ENCODE assay signal across 1 cellular context in the genomic region with DNA sequence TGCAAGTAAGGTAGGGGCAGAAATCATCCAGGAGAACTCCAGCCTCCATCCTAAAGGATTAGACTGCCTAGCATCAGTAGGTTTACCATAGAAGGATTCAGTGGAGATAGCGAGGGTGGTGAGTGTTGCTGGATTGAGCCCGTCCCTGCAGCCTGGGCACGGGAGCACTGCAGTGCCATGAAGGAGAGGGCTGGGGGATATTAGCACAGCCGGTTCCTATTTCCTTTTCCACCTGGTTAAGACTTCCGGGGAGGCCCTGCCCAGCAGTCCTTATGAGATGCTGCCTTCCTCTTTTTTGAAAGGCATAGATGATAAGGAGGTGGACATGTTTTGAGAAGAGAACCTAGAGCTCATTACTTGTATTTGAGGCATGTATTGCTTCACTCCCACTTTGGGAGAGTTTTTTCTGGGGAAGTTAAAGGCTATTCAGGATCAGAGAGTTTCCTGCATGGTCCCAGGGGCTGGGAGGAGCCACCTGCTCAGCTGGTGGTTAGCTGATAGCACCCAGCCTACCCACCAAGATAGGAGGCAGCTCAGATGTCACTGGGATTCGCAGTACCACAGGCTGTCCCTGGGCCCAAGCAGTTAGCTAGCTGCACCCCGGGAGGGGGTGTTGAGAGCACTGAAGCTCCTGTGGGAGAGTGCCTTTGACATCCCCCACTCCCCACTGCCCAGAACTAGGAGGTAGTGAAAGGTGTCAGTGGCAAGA.
TF ChIP-seq lines count a peak whose summit lies in the region.

No MANE protein-coding gene starts in this region.

TF ChIP-seq in K562, 482 proteins besides CTCF, POLR2A, EP300 and RAD21 (continued from another document and continues in another):
- TF ChIP-seq CXXC5 (CRISPR knock-in tag; IDR thresholded peaks at IDR 0.05): 0 out of 2 replicates have a peak, but pooled peaks have one; percentile 25
- TF ChIP-seq ARID1B (IDR thresholded peaks at IDR 0.05): peak; percentile 53
- TF ChIP-seq, protein P1, sequence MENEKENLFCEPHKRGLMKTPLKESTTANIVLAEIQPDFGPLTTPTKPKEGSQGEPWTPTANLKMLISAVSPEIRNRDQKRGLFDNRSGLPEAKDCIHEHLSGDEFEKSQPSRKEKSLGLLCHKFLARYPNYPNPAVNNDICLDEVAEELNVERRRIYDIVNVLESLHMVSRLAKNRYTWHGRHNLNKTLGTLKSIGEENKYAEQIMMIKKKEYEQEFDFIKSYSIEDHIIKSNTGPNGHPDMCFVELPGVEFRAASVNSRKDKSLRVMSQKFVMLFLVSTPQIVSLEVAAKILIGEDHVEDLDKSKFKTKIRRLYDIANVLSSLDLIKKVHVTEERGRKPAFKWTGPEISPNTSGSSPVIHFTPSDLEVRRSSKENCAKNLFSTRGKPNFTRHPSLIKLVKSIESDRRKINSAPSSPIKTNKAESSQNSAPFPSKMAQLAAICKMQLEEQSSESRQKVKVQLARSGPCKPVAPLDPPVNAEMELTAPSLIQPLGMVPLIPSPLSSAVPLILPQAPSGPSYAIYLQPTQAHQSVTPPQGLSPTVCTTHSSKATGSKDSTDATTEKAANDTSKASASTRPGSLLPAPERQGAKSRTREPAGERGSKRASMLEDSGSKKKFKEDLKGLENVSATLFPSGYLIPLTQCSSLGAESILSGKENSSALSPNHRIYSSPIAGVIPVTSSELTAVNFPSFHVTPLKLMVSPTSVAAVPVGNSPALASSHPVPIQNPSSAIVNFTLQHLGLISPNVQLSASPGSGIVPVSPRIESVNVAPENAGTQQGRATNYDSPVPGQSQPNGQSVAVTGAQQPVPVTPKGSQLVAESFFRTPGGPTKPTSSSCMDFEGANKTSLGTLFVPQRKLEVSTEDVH (IDR thresholded peaks at IDR 0.05; ENCODE audit: low read depth, partially characterized antibody): peak; percentile 23
- TF ChIP-seq HLTF (IDR thresholded peaks at IDR 0.05): no peak
- TF ChIP-seq, protein P2, sequence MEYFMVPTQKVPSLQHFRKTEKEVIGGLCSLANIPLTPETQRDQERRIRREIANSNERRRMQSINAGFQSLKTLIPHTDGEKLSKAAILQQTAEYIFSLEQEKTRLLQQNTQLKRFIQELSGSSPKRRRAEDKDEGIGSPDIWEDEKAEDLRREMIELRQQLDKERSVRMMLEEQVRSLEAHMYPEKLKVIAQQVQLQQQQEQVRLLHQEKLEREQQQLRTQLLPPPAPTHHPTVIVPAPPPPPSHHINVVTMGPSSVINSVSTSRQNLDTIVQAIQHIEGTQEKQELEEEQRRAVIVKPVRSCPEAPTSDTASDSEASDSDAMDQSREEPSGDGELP (CRISPR knock-in tag; IDR thresholded peaks at IDR 0.05; ENCODE audit: borderline replicate concordance): peak; percentile 95
- no peak for TF ChIP-seq LCOR (CRISPR knock-in tag; IDR thresholded peaks at IDR 0.05)
- peak; percentile 55 for TF ChIP-seq CEBPG (CRISPR knock-in tag; IDR thresholded peaks at IDR 0.05)
- TF ChIP-seq CEBPG (tag; conservative IDR thresholded peaks at IDR 0.05 in 1 of 2, IDR thresholded peaks at IDR 0.05 in 1 of 2): peak; percentile 84 to 87
- no peak for TF ChIP-seq SRSF7 (optimal IDR thresholded peaks at IDR 0.05; ENCODE audit: low read depth, low read length)
- no peak for TF ChIP-seq KLF1 (tag; IDR thresholded peaks at IDR 0.05)
- TF ChIP-seq TOE1 (IDR thresholded peaks at IDR 0.05; ENCODE audit: borderline replicate concordance): no peak
- TF ChIP-seq TOE1 (CRISPR knock-in tag; IDR thresholded peaks at IDR 0.05; ENCODE audit: borderline replicate concordance, low read depth): no peak
- TF ChIP-seq, protein P3, sequence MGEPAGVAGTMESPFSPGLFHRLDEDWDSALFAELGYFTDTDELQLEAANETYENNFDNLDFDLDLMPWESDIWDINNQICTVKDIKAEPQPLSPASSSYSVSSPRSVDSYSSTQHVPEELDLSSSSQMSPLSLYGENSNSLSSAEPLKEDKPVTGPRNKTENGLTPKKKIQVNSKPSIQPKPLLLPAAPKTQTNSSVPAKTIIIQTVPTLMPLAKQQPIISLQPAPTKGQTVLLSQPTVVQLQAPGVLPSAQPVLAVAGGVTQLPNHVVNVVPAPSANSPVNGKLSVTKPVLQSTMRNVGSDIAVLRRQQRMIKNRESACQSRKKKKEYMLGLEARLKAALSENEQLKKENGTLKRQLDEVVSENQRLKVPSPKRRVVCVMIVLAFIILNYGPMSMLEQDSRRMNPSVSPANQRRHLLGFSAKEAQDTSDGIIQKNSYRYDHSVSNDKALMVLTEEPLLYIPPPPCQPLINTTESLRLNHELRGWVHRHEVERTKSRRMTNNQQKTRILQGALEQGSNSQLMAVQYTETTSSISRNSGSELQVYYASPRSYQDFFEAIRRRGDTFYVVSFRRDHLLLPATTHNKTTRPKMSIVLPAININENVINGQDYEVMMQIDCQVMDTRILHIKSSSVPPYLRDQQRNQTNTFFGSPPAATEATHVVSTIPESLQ (CRISPR knock-in tag; IDR thresholded peaks at IDR 0.05): no peak
- TF ChIP-seq HMG20B (CRISPR knock-in tag; IDR thresholded peaks at IDR 0.05): no peak
- no peak for TF ChIP-seq GABPB2 (CRISPR knock-in tag; conservative IDR thresholded peaks at IDR 0.05)
- TF ChIP-seq U2AF1 (optimal IDR thresholded peaks at IDR 0.05; ENCODE audit: low read depth, low read length): no peak
- TF ChIP-seq, protein P4, sequence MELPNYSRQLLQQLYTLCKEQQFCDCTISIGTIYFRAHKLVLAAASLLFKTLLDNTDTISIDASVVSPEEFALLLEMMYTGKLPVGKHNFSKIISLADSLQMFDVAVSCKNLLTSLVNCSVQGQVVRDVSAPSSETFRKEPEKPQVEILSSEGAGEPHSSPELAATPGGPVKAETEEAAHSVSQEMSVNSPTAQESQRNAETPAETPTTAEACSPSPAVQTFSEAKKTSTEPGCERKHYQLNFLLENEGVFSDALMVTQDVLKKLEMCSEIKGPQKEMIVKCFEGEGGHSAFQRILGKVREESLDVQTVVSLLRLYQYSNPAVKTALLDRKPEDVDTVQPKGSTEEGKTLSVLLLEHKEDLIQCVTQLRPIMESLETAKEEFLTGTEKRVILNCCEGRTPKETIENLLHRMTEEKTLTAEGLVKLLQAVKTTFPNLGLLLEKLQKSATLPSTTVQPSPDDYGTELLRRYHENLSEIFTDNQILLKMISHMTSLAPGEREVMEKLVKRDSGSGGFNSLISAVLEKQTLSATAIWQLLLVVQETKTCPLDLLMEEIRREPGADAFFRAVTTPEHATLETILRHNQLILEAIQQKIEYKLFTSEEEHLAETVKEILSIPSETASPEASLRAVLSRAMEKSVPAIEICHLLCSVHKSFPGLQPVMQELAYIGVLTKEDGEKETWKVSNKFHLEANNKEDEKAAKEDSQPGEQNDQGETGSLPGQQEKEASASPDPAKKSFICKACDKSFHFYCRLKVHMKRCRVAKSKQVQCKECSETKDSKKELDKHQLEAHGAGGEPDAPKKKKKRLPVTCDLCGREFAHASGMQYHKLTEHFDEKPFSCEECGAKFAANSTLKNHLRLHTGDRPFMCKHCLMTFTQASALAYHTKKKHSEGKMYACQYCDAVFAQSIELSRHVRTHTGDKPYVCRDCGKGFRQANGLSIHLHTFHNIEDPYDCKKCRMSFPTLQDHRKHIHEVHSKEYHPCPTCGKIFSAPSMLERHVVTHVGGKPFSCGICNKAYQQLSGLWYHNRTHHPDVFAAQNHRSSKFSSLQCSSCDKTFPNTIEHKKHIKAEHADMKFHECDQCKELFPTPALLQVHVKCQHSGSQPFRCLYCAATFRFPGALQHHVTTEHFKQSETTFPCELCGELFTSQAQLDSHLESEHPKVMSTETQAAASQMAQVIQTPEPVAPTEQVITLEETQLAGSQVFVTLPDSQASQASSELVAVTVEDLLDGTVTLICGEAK (IDR thresholded peaks at IDR 0.05): peak; percentile 68; the same call in 1 of the 2 replicates
- TF ChIP-seq, protein P4 (CRISPR knock-in tag; IDR thresholded peaks at IDR 0.05): no peak
- TF ChIP-seq MTF1 (CRISPR knock-in tag; IDR thresholded peaks at IDR 0.05; ENCODE audit: borderline replicate concordance): no peak
- no peak for TF ChIP-seq HDAC6 (IDR thresholded peaks at IDR 0.05; ENCODE audit: low read depth, low read length)
- TF ChIP-seq HNRNPUL1 (IDR thresholded peaks at IDR 0.05; ENCODE audit: low read length): no peak
- peak; percentile 56 for TF ChIP-seq SMARCE1 (IDR thresholded peaks at IDR 0.05)
- TF ChIP-seq, protein P5, sequence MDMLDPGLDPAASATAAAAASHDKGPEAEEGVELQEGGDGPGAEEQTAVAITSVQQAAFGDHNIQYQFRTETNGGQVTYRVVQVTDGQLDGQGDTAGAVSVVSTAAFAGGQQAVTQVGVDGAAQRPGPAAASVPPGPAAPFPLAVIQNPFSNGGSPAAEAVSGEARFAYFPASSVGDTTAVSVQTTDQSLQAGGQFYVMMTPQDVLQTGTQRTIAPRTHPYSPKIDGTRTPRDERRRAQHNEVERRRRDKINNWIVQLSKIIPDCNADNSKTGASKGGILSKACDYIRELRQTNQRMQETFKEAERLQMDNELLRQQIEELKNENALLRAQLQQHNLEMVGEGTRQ (CRISPR knock-in tag; IDR thresholded peaks at IDR 0.05): no peak
- no peak for TF ChIP-seq RFX5 (IDR thresholded peaks at IDR 0.05; ENCODE audit: low read depth, low read length)
- 0 out of 2 replicates have a peak, but pooled peaks have one; percentile 16 for TF ChIP-seq MTA3 (IDR thresholded peaks at IDR 0.05; ENCODE audit: borderline replicate concordance)
- TF ChIP-seq TAL1 (IDR thresholded peaks at IDR 0.05): no peak
- TF ChIP-seq NR2F6 (CRISPR knock-in tag; IDR thresholded peaks at IDR 0.05): no peak
- TF ChIP-seq, protein P6, sequence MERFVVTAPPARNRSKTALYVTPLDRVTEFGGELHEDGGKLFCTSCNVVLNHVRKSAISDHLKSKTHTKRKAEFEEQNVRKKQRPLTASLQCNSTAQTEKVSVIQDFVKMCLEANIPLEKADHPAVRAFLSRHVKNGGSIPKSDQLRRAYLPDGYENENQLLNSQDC (CRISPR knock-in tag; IDR thresholded peaks at IDR 0.05): no peak
- TF ChIP-seq POLR3G (IDR thresholded peaks at IDR 0.05; ENCODE audit: extremely low read depth, insufficient read length, insufficient replicate concordance): no peak
- peak; percentile 90 for TF ChIP-seq CTBP1 (IDR thresholded peaks at IDR 0.05; ENCODE audit: borderline replicate concordance)
- no peak for TF ChIP-seq SRSF9 (IDR thresholded peaks at IDR 0.05; ENCODE audit: borderline replicate concordance, low read depth, low read length)
- TF ChIP-seq, protein P7, sequence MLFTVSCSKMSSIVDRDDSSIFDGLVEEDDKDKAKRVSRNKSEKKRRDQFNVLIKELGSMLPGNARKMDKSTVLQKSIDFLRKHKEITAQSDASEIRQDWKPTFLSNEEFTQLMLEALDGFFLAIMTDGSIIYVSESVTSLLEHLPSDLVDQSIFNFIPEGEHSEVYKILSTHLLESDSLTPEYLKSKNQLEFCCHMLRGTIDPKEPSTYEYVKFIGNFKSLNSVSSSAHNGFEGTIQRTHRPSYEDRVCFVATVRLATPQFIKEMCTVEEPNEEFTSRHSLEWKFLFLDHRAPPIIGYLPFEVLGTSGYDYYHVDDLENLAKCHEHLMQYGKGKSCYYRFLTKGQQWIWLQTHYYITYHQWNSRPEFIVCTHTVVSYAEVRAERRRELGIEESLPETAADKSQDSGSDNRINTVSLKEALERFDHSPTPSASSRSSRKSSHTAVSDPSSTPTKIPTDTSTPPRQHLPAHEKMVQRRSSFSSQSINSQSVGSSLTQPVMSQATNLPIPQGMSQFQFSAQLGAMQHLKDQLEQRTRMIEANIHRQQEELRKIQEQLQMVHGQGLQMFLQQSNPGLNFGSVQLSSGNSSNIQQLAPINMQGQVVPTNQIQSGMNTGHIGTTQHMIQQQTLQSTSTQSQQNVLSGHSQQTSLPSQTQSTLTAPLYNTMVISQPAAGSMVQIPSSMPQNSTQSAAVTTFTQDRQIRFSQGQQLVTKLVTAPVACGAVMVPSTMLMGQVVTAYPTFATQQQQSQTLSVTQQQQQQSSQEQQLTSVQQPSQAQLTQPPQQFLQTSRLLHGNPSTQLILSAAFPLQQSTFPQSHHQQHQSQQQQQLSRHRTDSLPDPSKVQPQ (CRISPR knock-in tag; IDR thresholded peaks at IDR 0.05; ENCODE audit: borderline replicate concordance): no peak
- no peak for TF ChIP-seq TAF1 (IDR thresholded peaks at IDR 0.05; ENCODE audit: control insufficient read depth, extremely low read depth, insufficient read depth, low read length, severe bottlenecking)
- TF ChIP-seq ZNF175 (CRISPR knock-in tag; IDR thresholded peaks at IDR 0.05; ENCODE audit: low read depth): no peak
- no peak for TF ChIP-seq SMARCB1 (IDR thresholded peaks at IDR 0.05; ENCODE audit: insufficient read length, low read depth)
- no peak for TF ChIP-seq GATA2 (CRISPR knock-in tag; IDR thresholded peaks at IDR 0.05)
- no peak for TF ChIP-seq MED1 (CRISPR knock-in tag; IDR thresholded peaks at IDR 0.05; ENCODE audit: borderline replicate concordance)
- peak in 1 of 2 experiments; percentile 50; a peak in 1 of 4 replicates for TF ChIP-seq HDAC1 (IDR thresholded peaks at IDR 0.05)
